ENCODE assay signal across 8 cellular contexts in the genomic region with DNA sequence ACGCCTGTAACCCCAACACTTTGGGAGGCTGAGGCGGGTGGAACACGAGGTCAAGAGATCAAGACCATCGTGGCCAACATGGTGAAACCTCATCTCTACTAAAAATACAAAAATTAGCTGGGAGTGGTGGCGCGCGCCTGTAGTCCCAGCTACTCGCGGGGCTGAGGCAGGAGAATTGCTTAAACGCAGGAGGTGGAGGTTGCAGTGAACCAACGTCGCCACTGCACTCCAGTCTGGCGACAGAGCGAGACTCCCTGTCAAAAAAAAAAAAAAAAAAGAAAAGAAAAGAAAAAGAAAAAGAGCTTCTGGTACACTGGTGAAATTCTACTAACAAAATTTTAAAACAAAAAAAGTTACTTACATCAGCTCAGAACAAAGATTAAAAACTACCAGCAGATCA. TPM values are rescaled to one million over a fixed set of nuclear protein-coding genes. Genes with fewer than 3 reads are reported as not detected.
A peak's percentile ranks its signal among the peaks of the same experiment; 100 is the strongest.
DNase-seq lines count a peak whose midpoint lies in the region; ATAC-seq and TF ChIP-seq lines count a peak whose summit lies in the region.
"Not testable (repeated sequence)": the region's sequence is repeated elsewhere in the genome, so short reads cannot be mapped to it uniquely, and the experiment has no call there.

No MANE protein-coding gene starts in this region.

- ATAC-seq in DND-41 (ENCODE audit: insufficient read depth, low read depth) = not testable (repeated sequence)
- ATAC-seq in psoas muscle = peak in 1 of 4 donors; percentile 30

- not testable (repeated sequence) for H3K9ac ChIP-seq in DND-41 (ENCODE audit: low read depth, low read length); MM.1S (ENCODE audit: low read length)

- DNase-seq in DND-41; MM.1S; breast epithelium (ENCODE audit: low spot score in 2 of 2); uterus: not testable (repeated sequence)
- DNase-seq in fibroblast of the aortic adventitia (ENCODE audit: low read depth) = peak; percentile 44
- DNase-seq in lung microvascular endothelial cell (ENCODE audit: low read depth in 2 of 2) = peak; percentile 20 to 22
- peak; percentile 26 to 53 for DNase-seq in psoas muscle

- H3K79me2 ChIP-seq in DND-41 (ENCODE audit: insufficient read depth, low read length) = not testable (repeated sequence)
- peaks cover 17% of the 10 kb centered on the region for H3K79me2 ChIP-seq in MM.1S (ENCODE audit: low read length)

- H2AFZ ChIP-seq in DND-41 (ENCODE audit: low read depth, low read length); MM.1S (ENCODE audit: low read length): not testable (repeated sequence)

- not testable (repeated sequence) for H3K36me3 ChIP-seq in DND-41 (ENCODE audit: insufficient read depth, low read length); MM.1S (replicated peaks; ENCODE audit: insufficient read depth, low read length); breast epithelium; psoas muscle (ENCODE audit: insufficient read depth in 1 of 2, low read depth in 1 of 2); uterus

- H3K9me3 ChIP-seq in DND-41 (ENCODE audit: insufficient read depth, low read length, severe bottlenecking); MM.1S (replicated peaks; ENCODE audit: insufficient read depth, low read length); breast epithelium; psoas muscle; uterus: not testable (repeated sequence)

- H3K4me1 ChIP-seq in DND-41 (ENCODE audit: insufficient read depth, low read length) (peaks cover 16% of the 10 kb centered on the region), psoas muscle (peaks cover 11% of the 10 kb centered on the region)
- H3K4me1 ChIP-seq in MM.1S (ENCODE audit: low read length); breast epithelium; uterus: not testable (repeated sequence)

- WGBS in psoas muscle, 3 donors = 45 to 57% (median 46%) methylated on average over 14 of the region's 14 CpGs

- not testable (repeated sequence) for H3K27ac ChIP-seq in DND-41 (ENCODE audit: low read length); MM.1S (ENCODE audit: low read length)
- peak overlapping the region in 1 of 2 donors; percentile 99 for H3K27ac ChIP-seq in breast epithelium
- H3K27ac ChIP-seq in psoas muscle = peak overlapping the region; percentile 97
- H3K27ac ChIP-seq in uterus = peak overlapping the region; percentile 96 to 99

- TF ChIP-seq POLR2A in breast epithelium (IDR thresholded peaks at IDR 0.05); uterus (IDR thresholded peaks at IDR 0.05): not testable (repeated sequence)

- TF ChIP-seq CTCF in DND-41 (IDR thresholded peaks at IDR 0.05; ENCODE audit: borderline replicate concordance, extremely low read depth, low read length, poor library complexity, severe bottlenecking); MM.1S (IDR thresholded peaks at IDR 0.05; ENCODE audit: low read length); WI38 (IDR thresholded peaks at IDR 0.05; ENCODE audit: low read depth, low read length); breast epithelium (IDR thresholded peaks at IDR 0.05); uterus (IDR thresholded peaks at IDR 0.05): not testable (repeated sequence)
- TF ChIP-seq CTCF in fibroblast of the aortic adventitia (IDR thresholded peaks at IDR 0.05; ENCODE audit: insufficient read depth, low read length) (peak; percentile 20), psoas muscle (IDR thresholded peaks at IDR 0.05) (peak; percentile 16)

- H4K20me1 ChIP-seq in DND-41 (ENCODE audit: insufficient read depth, low read length); MM.1S (ENCODE audit: insufficient read depth, low read length): not testable (repeated sequence)

- H3K4me3 ChIP-seq in DND-41 (ENCODE audit: low read depth in 1 of 2, low read length in 2 of 2) = not testable (repeated sequence)
- peak overlapping the region; percentile 80; the same call in 1 of the 2 replicates for H3K4me3 ChIP-seq in MM.1S (ENCODE audit: low read length)
- H3K4me3 ChIP-seq in WI38 (ENCODE audit: low read depth, low read length) = peak overlapping the region; percentile 67
- peak overlapping the region; percentile 69 to 80 (median 74) for H3K4me3 ChIP-seq in breast epithelium
- H3K4me3 ChIP-seq in fibroblast of the aortic adventitia (ENCODE audit: low read depth, low read length) = peak overlapping the region; percentile 94
- H3K4me3 ChIP-seq in psoas muscle = peak overlapping the region; percentile 88
- peak overlapping the region; percentile 85 to 91 for H3K4me3 ChIP-seq in uterus

- not testable (repeated sequence) for H3F3A ChIP-seq in MM.1S (ENCODE audit: insufficient read depth, low read length)

- H3K4me2 ChIP-seq in DND-41 (ENCODE audit: insufficient read depth, low read length) (peak overlapping the region; percentile 62; the same call in 1 of the 2 replicates), MM.1S (ENCODE audit: low read depth, low read length) (peak overlapping the region; percentile 66)

- peaks cover 47% of the 10 kb centered on the region for H3K27me3 ChIP-seq in DND-41 (ENCODE audit: insufficient read depth, low read length, poor library complexity)
- H3K27me3 ChIP-seq in MM.1S (replicated peaks; ENCODE audit: insufficient read depth, low read length); breast epithelium; psoas muscle (ENCODE audit: insufficient read depth in 3 of 3, low read length in 2 of 3); uterus: not testable (repeated sequence)

- H3K9me2 ChIP-seq in MM.1S (replicated peaks; ENCODE audit: insufficient read depth, low read length) = not testable (repeated sequence)

- intact Hi-C loops in breast epithelium (cut with DNase I; ENCODE audit: low total_unique reads); psoas muscle (cut with DNase I); uterus (cut with DNase I; ENCODE audit: low total_unique reads): not testable (repeated sequence)

RNA-seq across cellular contexts. Expression of a gene that starts 1.4 kb away (rescaled TPM):
- 10 to 100 TPM; 28.0 to 38.7 (median 31.2) TPM for total RNA-seq in breast epithelium
- 55.3 and 126 TPM in 2 replicates for total RNA-seq in fibroblast of the aortic adventitia (ENCODE audit: low replicate concordance)
- 19.4 and 19.8 TPM in 2 replicates for total RNA-seq in lung microvascular endothelial cell
- total RNA-seq in psoas muscle = 10 to 100 TPM in 3 of 4 donors, 1 to 10 TPM in 1; 6.3 to 15.9 (median 12.5) TPM
- polyA plus RNA-seq in psoas muscle = 1 to 10 TPM; 2.3 to 5.0 (median 3.9) TPM
- 100 to 1,000 TPM in 1 of 4 donors, 10 to 100 TPM in 3; 53.0 to 112 (median 58.4) TPM for total RNA-seq in uterus

RNA-seq across cellular contexts. Expression of a gene that starts 48.3 kb away (rescaled TPM):
- total RNA-seq in breast epithelium (1,000 to 10,000 TPM; 1,682 to 2,363 (median 2,105) TPM), fibroblast of the aortic adventitia (ENCODE audit: low replicate concordance) (935 and 1,772 TPM in 2 replicates), lung microvascular endothelial cell (1,042 and 1,239 TPM in 2 replicates), psoas muscle (100 to 1,000 TPM; 353 to 601 (median 570) TPM), uterus (1,000 to 10,000 TPM; 1,299 to 3,386 (median 2,410) TPM)
- polyA plus RNA-seq in psoas muscle = 1,000 to 10,000 TPM in 2 of 3 donors, 100 to 1,000 TPM in 1; 885 to 1,760 (median 1,117) TPM
